ENCODE assay signal across 8 cellular contexts in the genomic region with DNA sequence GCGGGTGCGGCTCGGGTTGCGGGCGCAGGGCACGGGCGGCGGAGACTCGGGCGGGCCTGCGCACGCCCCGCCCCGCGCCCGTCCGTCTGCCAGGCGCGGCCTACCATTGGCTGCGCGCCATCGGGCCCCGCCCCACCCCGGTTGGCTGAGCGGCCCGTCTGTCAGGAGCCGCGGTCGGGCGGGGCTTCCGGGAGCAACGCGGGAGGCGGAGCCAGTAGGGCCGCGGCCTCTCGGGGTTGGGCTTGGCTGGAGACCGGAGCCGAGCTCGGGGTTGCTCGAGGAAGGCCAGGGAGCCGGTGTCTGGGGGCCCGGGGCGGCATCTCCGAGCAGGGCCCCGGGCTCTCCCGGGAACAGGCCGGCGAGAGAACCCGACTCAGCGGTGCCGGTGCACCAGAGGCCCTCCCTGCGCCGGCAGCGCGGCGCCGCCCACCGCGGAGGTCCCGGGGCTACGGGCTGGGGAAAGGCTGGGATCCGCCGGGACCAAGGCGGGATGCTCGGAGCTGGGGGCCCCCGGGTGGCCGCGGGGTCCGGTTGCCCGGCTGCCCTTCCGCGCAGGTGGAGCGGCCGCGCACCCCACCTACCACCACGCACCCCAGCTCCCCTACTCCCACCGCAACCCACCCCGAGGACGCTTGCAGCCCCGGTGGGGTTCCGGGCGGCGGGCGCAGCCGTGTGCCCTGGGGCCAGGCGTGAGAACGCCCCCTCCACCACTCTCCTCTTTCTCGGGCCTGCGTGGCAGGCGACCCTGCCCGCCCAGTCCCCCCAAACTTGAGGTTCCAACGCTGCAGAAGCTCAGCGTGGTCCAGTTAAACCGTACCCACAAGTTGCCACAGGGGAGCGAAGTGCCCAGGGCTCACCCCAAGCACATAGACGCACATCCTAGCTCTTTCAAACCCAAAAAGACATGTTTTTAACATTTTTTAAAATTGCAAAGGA. TPM values are rescaled to one million over a fixed set of nuclear protein-coding genes. Genes with fewer than 3 reads are reported as not detected.
DNase-seq lines count a peak whose midpoint lies in the region; ATAC-seq and TF ChIP-seq lines count a peak whose summit lies in the region.

Gene HRAS (minus strand): TSS at position 58 of the 936 bp plus-strand sequence.

- no peaks in the 10 kb centered on the region for H3K27me3 ChIP-seq in GM06990 (replicated peaks; ENCODE audit: control insufficient read depth, insufficient read depth, low read length)
- no peaks in the 10 kb centered on the region for H3K27me3 ChIP-seq in ovary
- peaks cover 19% of the 10 kb centered on the region for H3K27me3 ChIP-seq in thymus (ENCODE audit: control insufficient read depth, insufficient read depth)

- H3K36me3 ChIP-seq in GM06990 (ENCODE audit: control insufficient read depth, insufficient read depth, low read length) (peaks cover 12% of the 10 kb centered on the region), ovary (no peaks in the 10 kb centered on the region), thymus (ENCODE audit: control insufficient read depth, insufficient read depth) (peaks cover 29% of the 10 kb centered on the region)

- H3K4me3 ChIP-seq in GM06990 (replicated peaks; ENCODE audit: low read depth, low read length): peak within 1 kb of the TSS; percentile 81
- H3K4me3 ChIP-seq in ovary: peak within 1 kb of the TSS; percentile 72
- peak within 1 kb of the TSS; percentile 88 for H3K4me3 ChIP-seq in thymus (ENCODE audit: low read length)

- WGBS in ovary, 3 donors: 3 to 13% (median 4%) methylated on average over 21 to 97 of the region's 97 CpGs
- under 1% methylated on average over 97 of the region's 97 CpGs for WGBS in thymus

- peak; percentile 67 for ATAC-seq in HG02588 (IDR thresholded peaks at IDR 0.05; ENCODE audit: unreplicated experiment)

- peak; percentile 97 for DNase-seq in GM06990 (ENCODE audit: extremely low read depth, insufficient read length)
- DNase-seq in NCI-H1092 treated with DMSO at 0.1 percent for 48 hours (lab: John Stamatoyannopoulos, UW): peak; percentile 93
- peak; percentile 89 for DNase-seq in SKM-1 treated with dmso at 0.1 percent for 144 hours (lab: John Stamatoyannopoulos, UW; ENCODE audit: unreplicated experiment)
- DNase-seq in glutamatergic neuron: peak; percentile 98
- DNase-seq in ovary: peak; percentile 94 to 97 (median 96)

- peaks cover 12% of the 10 kb centered on the region for H3K4me1 Mint-ChIP-seq in activated naive CD8-positive, alpha-beta T cell (ENCODE audit: low read depth)
- no peaks in the 10 kb centered on the region for H3K4me1 Mint-ChIP-seq in glutamatergic neuron (ENCODE audit: low read depth, unreplicated experiment)

- peak within 1 kb of the TSS; percentile 28 to 72 for H3K27ac ChIP-seq in ovary
- peak within 1 kb of the TSS; percentile 73 for H3K27ac ChIP-seq in thymus (ENCODE audit: low read depth)

- H3K4me1 ChIP-seq in ovary (ENCODE audit: insufficient read depth) (peaks cover 11% of the 10 kb centered on the region), thymus (ENCODE audit: control insufficient read depth, insufficient read depth, low read length) (peaks cover 23% of the 10 kb centered on the region)

- no peak for TF ChIP-seq POLR2A in ovary (IDR thresholded peaks at IDR 0.05)

- peak within 1 kb of the TSS; percentile 94 for H3K4me3 Mint-ChIP-seq in activated naive CD8-positive, alpha-beta T cell
- peak within 1 kb of the TSS; percentile 92 for H3K4me3 Mint-ChIP-seq in glutamatergic neuron (ENCODE audit: unreplicated experiment)

- no peak for TF ChIP-seq CTCF in GM06990 (IDR thresholded peaks at IDR 0.05; ENCODE audit: insufficient read depth, low read length, poor library complexity, severe bottlenecking)
- no peak for TF ChIP-seq CTCF in glutamatergic neuron (IDR thresholded peaks at IDR 0.05; ENCODE audit: partially characterized antibody, unreplicated experiment)
- no peak for TF ChIP-seq CTCF in ovary (IDR thresholded peaks at IDR 0.05)

- H3K27me3 Mint-ChIP-seq in activated naive CD8-positive, alpha-beta T cell: no peaks in the 10 kb centered on the region
- peaks cover 4% of the 10 kb centered on the region for H3K27me3 Mint-ChIP-seq in glutamatergic neuron (ENCODE audit: unreplicated experiment)

- H3K9me3 Mint-ChIP-seq in activated naive CD8-positive, alpha-beta T cell (ENCODE audit: low read depth): no peaks in the 10 kb centered on the region
- peaks cover 5% of the 10 kb centered on the region for H3K9me3 Mint-ChIP-seq in glutamatergic neuron (ENCODE audit: unreplicated experiment)

- no peaks in the 10 kb centered on the region for H3K36me3 Mint-ChIP-seq in activated naive CD8-positive, alpha-beta T cell
- no peaks in the 10 kb centered on the region for H3K36me3 Mint-ChIP-seq in glutamatergic neuron (ENCODE audit: unreplicated experiment)

- intact Hi-C loops in ovary (cut with DNase I): loop anchor here in 1 of 4 donors (10.0 kb wide), 1 partner anchor 1859 kb away; no protein-coding TSS in a partner anchor

- TF ChIP-seq EP300 in ovary (IDR thresholded peaks at IDR 0.05): no peak

- peak within 1 kb of the TSS; percentile 91 for H3K27ac Mint-ChIP-seq in activated naive CD8-positive, alpha-beta T cell
- H3K27ac Mint-ChIP-seq in glutamatergic neuron (ENCODE audit: unreplicated experiment): peak within 1 kb of the TSS; percentile 83

- H3K9me3 ChIP-seq in ovary: no peaks in the 10 kb centered on the region
- no peaks in the 10 kb centered on the region for H3K9me3 ChIP-seq in thymus (ENCODE audit: control insufficient read depth)

RNA-seq across cellular contexts. Expression of gene HRAS, which starts in this region (rescaled TPM):
- total RNA-seq in glutamatergic neuron (ENCODE audit: unreplicated experiment): 140 TPM
- 10 to 100 TPM; 21.3 to 49.6 (median 36.3) TPM for total RNA-seq in ovary
- 10 to 100 TPM in 1 of 2 donors, 1 to 10 TPM in 1; 4.3 to 38.0 TPM for polyA plus RNA-seq in ovary
- polyA plus RNA-seq in thymus: 145 TPM

Comparison
In these comparisons a context has a peak if more than half of its experiments do, and no peak if none do; other contexts are left out.
1. Peak in every context shown above with its lines: DNase-seq, ATAC-seq, H3K4me3 ChIP-seq and H3K27ac ChIP-seq.